ENCODE assay signal across 2 cellular contexts in the genomic region with DNA sequence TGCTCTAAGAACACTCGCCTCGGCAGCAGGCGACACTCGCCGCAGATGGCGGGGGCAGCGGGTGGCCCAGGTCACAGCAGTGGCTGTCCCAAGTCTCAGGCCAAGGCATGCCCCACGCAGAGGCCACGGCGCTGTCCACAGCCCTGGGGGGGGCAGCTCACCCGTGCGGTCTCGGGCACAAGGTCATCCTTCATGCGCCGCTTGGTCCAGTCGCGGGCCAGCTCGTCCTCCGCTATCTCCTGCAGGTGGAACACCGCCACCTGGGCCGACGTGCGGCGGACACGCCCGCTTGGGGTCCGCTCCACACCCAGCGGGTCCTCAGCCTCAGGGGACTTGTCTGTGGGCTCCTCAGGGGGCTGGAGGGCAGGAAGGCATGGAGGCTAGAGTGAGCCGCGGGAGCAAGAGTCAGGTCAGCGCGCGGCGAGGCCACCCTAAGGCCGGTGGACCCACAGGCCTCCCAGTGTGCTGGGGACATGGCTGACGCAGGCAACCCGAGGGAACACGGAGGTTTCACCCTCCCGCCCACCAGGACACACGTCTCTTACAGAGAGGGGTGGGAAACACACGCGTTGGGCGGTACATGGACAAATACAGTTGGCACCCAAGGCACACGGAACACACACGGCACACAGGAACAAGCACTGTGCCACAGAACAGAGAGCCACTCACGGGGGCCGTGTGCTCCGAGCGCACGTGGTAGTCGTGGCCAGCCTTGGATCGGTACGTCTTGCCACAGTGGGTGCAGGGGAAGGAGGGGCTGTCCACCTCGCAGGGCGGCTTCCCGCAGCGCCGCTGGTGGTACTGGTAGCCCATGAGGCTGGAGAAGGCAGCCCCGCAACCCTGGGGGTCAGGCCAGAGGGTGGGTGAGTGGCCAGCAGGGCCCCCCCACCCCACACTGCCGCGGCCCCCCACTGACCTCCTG.
TF ChIP-seq lines count a peak whose summit lies in the region.

No MANE protein-coding gene starts in this region.

TF ChIP-seq in HEK293, 187 proteins besides CTCF, POLR2A, EP300 and RAD21:
- TF ChIP-seq GLIS2 (tag by site-specific recombination; IDR thresholded peaks at IDR 0.05) = peak; percentile 34; the same call in 1 of the 2 replicates
- TF ChIP-seq ZNF707 (tag by site-specific recombination; IDR thresholded peaks at IDR 0.05) = no peak

TF ChIP-seq in GM12878, 131 proteins besides CTCF, POLR2A, EP300 and RAD21:
- no peak for TF ChIP-seq CHD4 (IDR thresholded peaks at IDR 0.05)
- TF ChIP-seq GABPA (IDR thresholded peaks at IDR 0.05; ENCODE audit: low read depth) = no peak
- no peak for TF ChIP-seq ZNF384 (IDR thresholded peaks at IDR 0.05; ENCODE audit: borderline replicate concordance, low read depth, low read length)
- TF ChIP-seq CBFB (IDR thresholded peaks at IDR 0.05; ENCODE audit: low read depth) = no peak
- TF ChIP-seq EZH2 (IDR thresholded peaks at IDR 0.05; ENCODE audit: borderline replicate concordance, control insufficient read depth, low read depth, low read length) = no peak
- TF ChIP-seq, protein P1, sequence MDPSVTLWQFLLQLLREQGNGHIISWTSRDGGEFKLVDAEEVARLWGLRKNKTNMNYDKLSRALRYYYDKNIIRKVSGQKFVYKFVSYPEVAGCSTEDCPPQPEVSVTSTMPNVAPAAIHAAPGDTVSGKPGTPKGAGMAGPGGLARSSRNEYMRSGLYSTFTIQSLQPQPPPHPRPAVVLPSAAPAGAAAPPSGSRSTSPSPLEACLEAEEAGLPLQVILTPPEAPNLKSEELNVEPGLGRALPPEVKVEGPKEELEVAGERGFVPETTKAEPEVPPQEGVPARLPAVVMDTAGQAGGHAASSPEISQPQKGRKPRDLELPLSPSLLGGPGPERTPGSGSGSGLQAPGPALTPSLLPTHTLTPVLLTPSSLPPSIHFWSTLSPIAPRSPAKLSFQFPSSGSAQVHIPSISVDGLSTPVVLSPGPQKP (IDR thresholded peaks at IDR 0.05; ENCODE audit: low read depth, low read length) = no peak
- TF ChIP-seq SREBF2 (IDR thresholded peaks at IDR 0.05; ENCODE audit: low read length) = no peak
